Comparison of ENCODE assay signal across 13 cellular contexts in genomic region chr1:56517404-56518130, GRCh38.
DNase-seq lines count a peak whose midpoint lies in the region; ATAC-seq, FAIRE-seq and TF ChIP-seq lines count a peak whose summit lies in the region.
"Had no signal": no experiment of that assay in that cellular context is flagged by ENCODE, and none has a peak within 500 bp of the region (broad histone marks: within the 10 kb centered on the region; RNA-seq: fewer than 3 reads in every experiment).

No MANE protein-coding gene starts in this region.

- H3K27me3 ChIP-seq in DOHH2 (ENCODE audit: control insufficient read depth, low read length) (no peaks in the 10 kb centered on the region), adipocyte (replicated peaks; ENCODE audit: control insufficient read depth, insufficient read depth, low read length) (no peaks in the 10 kb centered on the region), smooth muscle cell (ENCODE audit: low read depth) (no peaks in the 10 kb centered on the region), BE2C (no peaks in the 10 kb centered on the region)
- H3K27me3 ChIP-seq: esophagus muscularis mucosa had no signal

- H3K9ac ChIP-seq in adipocyte (ENCODE audit: low read length) (peak overlapping the region; percentile 8), kidney (ENCODE audit: low read length in 2 of 2) (peak overlapping the region in 1 of 2 donors; percentile 7), smooth muscle cell (ENCODE audit: low read depth) (no peak overlapping the region)

- no peak for ATAC-seq in activated naive CD4-positive, alpha-beta T cell treated with anti-CD3 and anti-CD28 coated beads, Interleukin-2, amount 50 U/mL, for 72 hours

- H3K36me3 ChIP-seq in DOHH2 (ENCODE audit: control insufficient read depth, low read length) (no peaks in the 10 kb centered on the region), adipocyte (ENCODE audit: control insufficient read depth, insufficient read depth, low read length, severe bottlenecking) (peaks cover 86% of the 10 kb centered on the region), kidney (ENCODE audit: control insufficient read depth in 1 of 2, insufficient read depth in 2 of 2, low read length in 2 of 2) (peaks cover 7 to 35% of the 10 kb centered on the region in 2 donors), smooth muscle cell (ENCODE audit: low read depth) (peaks cover 4% of the 10 kb centered on the region), BE2C (no peaks in the 10 kb centered on the region)

- peaks cover 0 to 5% of the 10 kb centered on the region in 2 donors for H3K9me3 Mint-ChIP-seq in activated naive CD4-positive, alpha-beta T cell treated with anti-CD3 and anti-CD28 coated beads, Interleukin-2, amount 50 U/mL, for 72 hours
- H3K9me3 Mint-ChIP-seq: activated naive CD4-positive, alpha-beta T cell treated with anti-CD3 and anti-CD28 coated beads, Interleukin-2, amount 10 ng/mL, durations not matched to agents 7 days and 5 days had no signal

- no peaks in the 10 kb centered on the region for H3K9me2 ChIP-seq in DOHH2 (replicated peaks; ENCODE audit: control insufficient read depth, low read length)

- H3K27ac ChIP-seq in DOHH2 (ENCODE audit: low read depth, low read length) = 0 out of 2 replicates have a peak overlapping the region, but pooled peaks have one; percentile 42
- H3K27ac ChIP-seq in kidney (ENCODE audit: low read depth in 2 of 2, low read length in 2 of 2) = peak overlapping the region; percentile 71 to 88
- H3K27ac ChIP-seq in smooth muscle cell (ENCODE audit: low read depth) = peak overlapping the region; percentile 90
- H3K27ac ChIP-seq: esophagus muscularis mucosa had no signal

- no peak for DNase-seq in adipocyte (ENCODE audit: low read depth)
- DNase-seq in kidney = no peak
- DNase-seq in smooth muscle cell (lab: John Stamatoyannopoulos, UW; ENCODE audit: unreplicated experiment) = no peak
- DNase-seq in activated CD4-positive, alpha-beta T cell treated with anti-CD3 and anti-CD28 coated beads, Interleukin-2, amount 50 U/mL, for 48 hours = no peak
- no peak for DNase-seq in BE2C
- no peak for DNase-seq in activated naive CD4-positive, alpha-beta T cell treated with anti-CD3 and anti-CD28 coated beads, Interleukin-2, amount 50 U/mL, for 72 hours (ENCODE audit: low spot score in 2 of 2)
- DNase-seq in activated CD4-positive, alpha-beta T cell treated with anti-CD3 and anti-CD28 coated beads for 48 hours = no peak
- DNase-seq: activated naive CD4-positive, alpha-beta T cell treated with anti-CD3 and anti-CD28 coated beads, Interleukin-2, amount 10 ng/mL, durations not matched to agents 7 days and 5 days; GOT3; NCI-H2171; NK-92 treated with Interleukin-12 subunit alpha and Interleukin-12 subunit beta, amount 100 ng/mL, for 24 hours had no signal

- H3K4me2 ChIP-seq in DOHH2 (ENCODE audit: low read length) (peak overlapping the region; percentile 65), smooth muscle cell (no peak overlapping the region)

- H3K9me3 ChIP-seq in DOHH2 (ENCODE audit: control insufficient read depth, insufficient read depth, low read length) = no peaks in the 10 kb centered on the region
- no peaks in the 10 kb centered on the region for H3K9me3 ChIP-seq in adipocyte (ENCODE audit: control insufficient read depth, low read length)
- H3K9me3 ChIP-seq in kidney (ENCODE audit: control insufficient read depth in 1 of 2, low read length in 2 of 2) = no peaks in the 10 kb centered on the region
- no peaks in the 10 kb centered on the region for H3K9me3 ChIP-seq in smooth muscle cell (replicated peaks; ENCODE audit: low read depth)
- no peaks in the 10 kb centered on the region for H3K9me3 ChIP-seq in BE2C
- H3K9me3 ChIP-seq: esophagus muscularis mucosa had no signal

- H3K79me2 ChIP-seq in DOHH2 (ENCODE audit: control insufficient read depth, low read length) (no peaks in the 10 kb centered on the region), smooth muscle cell (ENCODE audit: low read depth) (peaks cover 17% of the 10 kb centered on the region)

- no peak overlapping the region for H3K27ac Mint-ChIP-seq in activated naive CD4-positive, alpha-beta T cell treated with anti-CD3 and anti-CD28 coated beads, Interleukin-2, amount 50 U/mL, for 72 hours
- H3K27ac Mint-ChIP-seq: activated naive CD4-positive, alpha-beta T cell treated with anti-CD3 and anti-CD28 coated beads, Interleukin-2, amount 10 ng/mL, durations not matched to agents 7 days and 5 days had no signal

- no peak overlapping the region for H2AFZ ChIP-seq in smooth muscle cell (ENCODE audit: low read depth)

- H3K4me1 ChIP-seq in DOHH2 (ENCODE audit: control insufficient read depth, low read length) (peaks cover 50% of the 10 kb centered on the region), adipocyte (ENCODE audit: control insufficient read depth, insufficient read depth, low read length) (peaks cover 41% of the 10 kb centered on the region), kidney (ENCODE audit: control insufficient read depth in 1 of 2, insufficient read depth in 1 of 2, low read depth in 1 of 2, low read length in 2 of 2) (peaks cover 16 to 39% of the 10 kb centered on the region in 2 donors), smooth muscle cell (ENCODE audit: low read depth) (no peaks in the 10 kb centered on the region), BE2C (no peaks in the 10 kb centered on the region)

- H4K20me1 ChIP-seq in DOHH2 (ENCODE audit: control insufficient read depth, insufficient read depth, low read depth, low read length) (no peaks in the 10 kb centered on the region), smooth muscle cell (ENCODE audit: low read depth) (peaks cover 71% of the 10 kb centered on the region)

- no peak for FAIRE-seq in kidney (lab: Jason Lieb, UNC)

- no peaks in the 10 kb centered on the region for H3K36me3 Mint-ChIP-seq in activated naive CD4-positive, alpha-beta T cell treated with anti-CD3 and anti-CD28 coated beads, Interleukin-2, amount 50 U/mL, for 72 hours
- H3K36me3 Mint-ChIP-seq: activated naive CD4-positive, alpha-beta T cell treated with anti-CD3 and anti-CD28 coated beads, Interleukin-2, amount 10 ng/mL, durations not matched to agents 7 days and 5 days had no signal

- 85% methylated on average over 2 of the region's 2 CpGs for WGBS in smooth muscle cell (ENCODE audit: low lambda C conversion rate)

- no peaks in the 10 kb centered on the region; the same call in 1 of the 2 replicates for H3F3A ChIP-seq in DOHH2 (ENCODE audit: control insufficient read depth, insufficient read depth)
- no peaks in the 10 kb centered on the region for H3F3A ChIP-seq in smooth muscle cell (ENCODE audit: low read depth)

- TF ChIP-seq CTCF in DOHH2 (IDR thresholded peaks at IDR 0.05; ENCODE audit: low read depth, low read length, poor library complexity, severe bottlenecking) (no peak), kidney (IDR thresholded peaks at IDR 0.05; ENCODE audit: borderline replicate concordance, extremely low read depth, insufficient read depth) (no peak), smooth muscle cell (IDR thresholded peaks at IDR 0.05; ENCODE audit: borderline replicate concordance, insufficient read depth, poor library complexity, severe bottlenecking) (no peak), BE2C (IDR thresholded peaks at IDR 0.05; ENCODE audit: low read depth, low read length) (no peak)

- peak overlapping the region; percentile 46 for H3K4me3 ChIP-seq in DOHH2 (ENCODE audit: low read length)
- H3K4me3 ChIP-seq in adipocyte (ENCODE audit: low read length) = no peak overlapping the region
- no peak overlapping the region for H3K4me3 ChIP-seq in kidney (ENCODE audit: low read length in 2 of 2)
- H3K4me3 ChIP-seq in smooth muscle cell = no peak overlapping the region
- H3K4me3 ChIP-seq in BE2C (ENCODE audit: low read depth, low read length) = no peak overlapping the region
- H3K4me3 ChIP-seq: esophagus muscularis mucosa had no signal

- intact Hi-C loops in kidney (cut with DNase I) = no loop called here
